1 cellular context compared by ENCODE assay signal in the genomic region with DNA sequence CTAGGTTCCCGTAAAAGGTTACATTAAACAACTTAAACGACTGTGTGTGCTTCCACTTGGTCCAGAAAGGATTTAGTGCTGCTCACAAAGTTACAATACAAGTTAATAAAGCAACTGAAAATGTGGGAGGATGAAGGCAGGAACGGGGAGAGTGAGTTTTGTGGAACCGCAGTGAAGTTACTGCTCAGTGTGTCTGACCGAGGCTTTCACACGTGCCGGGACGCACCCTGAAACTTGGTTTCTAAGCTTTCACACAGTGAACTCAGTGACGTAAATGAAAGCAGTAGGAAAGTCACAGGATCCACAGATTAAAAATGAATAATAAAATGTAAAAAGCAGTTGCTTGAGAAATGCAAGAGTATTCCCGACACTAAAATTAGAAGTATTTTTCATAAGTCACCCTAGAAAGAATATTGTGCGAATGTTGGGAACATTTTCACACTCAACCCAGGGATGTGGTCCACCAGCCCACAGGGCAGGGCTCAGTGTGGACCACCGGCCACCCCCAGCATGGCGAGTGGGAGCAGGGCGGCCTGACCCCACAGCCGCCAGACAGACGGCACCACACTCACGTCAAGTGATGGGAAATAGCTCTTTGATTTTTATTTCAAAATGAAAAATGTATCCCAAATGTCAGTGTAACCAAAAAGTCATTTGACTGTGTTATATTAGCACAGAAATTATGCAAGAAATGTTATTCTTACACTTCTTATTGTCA.
TF ChIP-seq lines count a peak whose summit lies in the region.

No MANE protein-coding gene starts in this region.

TF ChIP-seq in H1, 55 proteins besides CTCF, POLR2A, EP300 and RAD21:
- TF ChIP-seq CREB1 (IDR thresholded peaks at IDR 0.05) (no peak), MAFK (IDR thresholded peaks at IDR 0.05; ENCODE audit: low read depth, low read length) (no peak), KDM4A (IDR thresholded peaks at IDR 0.05; ENCODE audit: low read depth, low read length, severe bottlenecking) (no peak), RXRA (IDR thresholded peaks at IDR 0.05; ENCODE audit: insufficient read depth, low read depth, low read length) (no peak), RNF2 (IDR thresholded peaks at IDR 0.05; ENCODE audit: borderline replicate concordance, low read depth, low read length, missing control alignments, poor library complexity, severe bottlenecking) (no peak), GABPA (IDR thresholded peaks at IDR 0.05; ENCODE audit: borderline replicate concordance, insufficient read depth, low read length) (no peak), NRF1 (IDR thresholded peaks at IDR 0.05; ENCODE audit: low read depth, low read length) (no peak)
